Comparison of ENCODE assay signal across 21 cellular contexts in genomic region chr14:78075610-78076277, GRCh38.
DNase-seq lines count a peak whose midpoint lies in the region; ATAC-seq and TF ChIP-seq lines count a peak whose summit lies in the region.
"Had no signal": no experiment of that assay in that cellular context is flagged by ENCODE, and none has a peak within 500 bp of the region (broad histone marks: within the 10 kb centered on the region; RNA-seq: fewer than 3 reads in every experiment).

No MANE protein-coding gene starts in this region.

- DNase-seq in DMS79 treated with DMSO at 0.1 percent for 48 hours (lab: John Stamatoyannopoulos, UW) (peak; percentile 90), NCI-H146 (lab: John Stamatoyannopoulos, UW) (peak; percentile 58), NCI-H510A (lab: John Stamatoyannopoulos, UW) (peak; percentile 35), NCI-H774 (lab: John Stamatoyannopoulos, UW) (no peak), NCI-H2081 treated with DMSO at 0.1 percent for 48 hours (lab: John Stamatoyannopoulos, UW) (no peak)
- DNase-seq: activated CD4-positive, alpha-beta T cell treated with anti-CD3 and anti-CD28 coated beads for 1 hour; activated CD8-positive, alpha-beta T cell treated with anti-CD3 and anti-CD28 coated beads for 36 hours; activated naive CD8-positive, alpha-beta T cell treated with anti-CD3 and anti-CD28 coated beads for 36 hours; caudate nucleus; CD4-positive, CD25-positive, alpha-beta regulatory T cell; dermis blood vessel endothelial cell; DMS 273 treated with DMSO at 0.1 percent for 48 hours; NK-92 treated with Interleukin-12 subunit alpha and Interleukin-12 subunit beta, amount 100 ng/mL, for 24 hours; stimulated activated CD8-positive, alpha-beta memory T cell treated with anti-CD3 and anti-CD28 coated beads, Interleukin-4, amount 100 ng/mL, for 48 hours; stomach; transverse colon had no signal

- peak overlapping the region; percentile 40 for H3K27ac ChIP-seq in neural cell (ENCODE audit: low read length)
- H3K27ac ChIP-seq: ascending aorta, stomach, transverse colon had no signal

- ATAC-seq in esophagus mucosa, result no peak
- ATAC-seq: activated CD8-positive, alpha-beta T cell treated with anti-CD3 and anti-CD28 coated beads for 36 hours; Panc1 had no signal

- TF ChIP-seq EP300 in neural cell (conservative IDR thresholded peaks at IDR 0.05; ENCODE audit: poor library complexity, severe bottlenecking), result no peak

- H3F3A ChIP-seq in neural cell (ENCODE audit: insufficient read depth, low read length, poor library complexity, severe bottlenecking), result no peaks in the 10 kb centered on the region

- H3K9ac ChIP-seq in neural cell (ENCODE audit: low read length), result no peak overlapping the region

- no peaks in the 10 kb centered on the region for H3K36me3 ChIP-seq in neural cell (ENCODE audit: insufficient read depth, low read length)
- H3K36me3 ChIP-seq: ascending aorta, stomach, transverse colon had no signal

- H3K9me3 ChIP-seq in neural cell (ENCODE audit: low read length), result no peaks in the 10 kb centered on the region
- H3K9me3 ChIP-seq: ascending aorta, stomach, transverse colon had no signal

- no peak overlapping the region for H2AFZ ChIP-seq in neural cell (ENCODE audit: low read depth, low read length)

- H3K27me3 ChIP-seq in neural cell (ENCODE audit: insufficient read depth, low read depth, low read length), result no peaks in the 10 kb centered on the region
- H3K27me3 ChIP-seq: ascending aorta, stomach, transverse colon had no signal

- H3K9me2 ChIP-seq in neural cell (ENCODE audit: insufficient read depth, low read length), result no peaks in the 10 kb centered on the region

- H3K79me2 ChIP-seq in neural cell (replicated peaks; ENCODE audit: insufficient read depth, low read length), result no peaks in the 10 kb centered on the region

- TF ChIP-seq CTCF in neural cell (IDR thresholded peaks at IDR 0.05; ENCODE audit: poor library complexity, severe bottlenecking), result no peak

- no peak for TF ChIP-seq RAD21 in neural cell (conservative IDR thresholded peaks at IDR 0.05)

- no peak overlapping the region for H3K4me3 ChIP-seq in neural cell (ENCODE audit: low read length)
- H3K4me3 ChIP-seq: ascending aorta, lung, stomach, transverse colon had no signal

- H3K4me2 ChIP-seq in neural cell (ENCODE audit: low read length), result no peak overlapping the region

- H4K20me1 ChIP-seq in neural cell (ENCODE audit: insufficient read depth), result no peaks in the 10 kb centered on the region

TF ChIP-seq in neural cell, 6 proteins besides CTCF, POLR2A, EP300 and RAD21:
- TF ChIP-seq EZH2 (IDR thresholded peaks at IDR 0.05; ENCODE audit: borderline replicate concordance, insufficient read depth, low read length, poor library complexity, severe bottlenecking) (no peak), POLR2AphosphoS5 (IDR thresholded peaks at IDR 0.05) (no peak), MXI1 (conservative IDR thresholded peaks at IDR 0.05; ENCODE audit: poor library complexity, severe bottlenecking) (no peak), SMC3 (conservative IDR thresholded peaks at IDR 0.05; ENCODE audit: poor library complexity) (no peak), TAF1 (IDR thresholded peaks at IDR 0.05; ENCODE audit: low read depth) (no peak)
- TF ChIP-seq, protein P1, sequence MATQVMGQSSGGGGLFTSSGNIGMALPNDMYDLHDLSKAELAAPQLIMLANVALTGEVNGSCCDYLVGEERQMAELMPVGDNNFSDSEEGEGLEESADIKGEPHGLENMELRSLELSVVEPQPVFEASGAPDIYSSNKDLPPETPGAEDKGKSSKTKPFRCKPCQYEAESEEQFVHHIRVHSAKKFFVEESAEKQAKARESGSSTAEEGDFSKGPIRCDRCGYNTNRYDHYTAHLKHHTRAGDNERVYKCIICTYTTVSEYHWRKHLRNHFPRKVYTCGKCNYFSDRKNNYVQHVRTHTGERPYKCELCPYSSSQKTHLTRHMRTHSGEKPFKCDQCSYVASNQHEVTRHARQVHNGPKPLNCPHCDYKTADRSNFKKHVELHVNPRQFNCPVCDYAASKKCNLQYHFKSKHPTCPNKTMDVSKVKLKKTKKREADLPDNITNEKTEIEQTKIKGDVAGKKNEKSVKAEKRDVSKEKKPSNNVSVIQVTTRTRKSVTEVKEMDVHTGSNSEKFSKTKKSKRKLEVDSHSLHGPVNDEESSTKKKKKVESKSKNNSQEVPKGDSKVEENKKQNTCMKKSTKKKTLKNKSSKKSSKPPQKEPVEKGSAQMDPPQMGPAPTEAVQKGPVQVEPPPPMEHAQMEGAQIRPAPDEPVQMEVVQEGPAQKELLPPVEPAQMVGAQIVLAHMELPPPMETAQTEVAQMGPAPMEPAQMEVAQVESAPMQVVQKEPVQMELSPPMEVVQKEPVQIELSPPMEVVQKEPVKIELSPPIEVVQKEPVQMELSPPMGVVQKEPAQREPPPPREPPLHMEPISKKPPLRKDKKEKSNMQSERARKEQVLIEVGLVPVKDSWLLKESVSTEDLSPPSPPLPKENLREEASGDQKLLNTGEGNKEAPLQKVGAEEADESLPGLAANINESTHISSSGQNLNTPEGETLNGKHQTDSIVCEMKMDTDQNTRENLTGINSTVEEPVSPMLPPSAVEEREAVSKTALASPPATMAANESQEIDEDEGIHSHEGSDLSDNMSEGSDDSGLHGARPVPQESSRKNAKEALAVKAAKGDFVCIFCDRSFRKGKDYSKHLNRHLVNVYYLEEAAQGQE (IDR thresholded peaks at IDR 0.05; ENCODE audit: borderline replicate concordance), result no peak
TF ChIP-seq in neural cell: peak in this region for 0.

Comparison
In these comparisons a context has a peak if more than half of its experiments do, and no peak if none do; other contexts are left out.
1. DNase-seq: peak in DMS79 treated with DMSO at 0.1 percent for 48 hours (single experiment), NCI-H146 (single experiment) and NCI-H510A (single experiment); none in NCI-H774 (single experiment) and NCI-H2081 treated with DMSO at 0.1 percent for 48 hours (single experiment).